1 cellular context compared by ENCODE assay signal in genomic region chr1:152047607-152047953, GRCh38.
TF ChIP-seq lines count a peak whose summit lies in the region.

No MANE protein-coding gene starts in this region.

TF ChIP-seq in K562, 482 proteins besides CTCF, POLR2A, EP300 and RAD21 (continued from another document):
- TF ChIP-seq HINFP (tag; conservative IDR thresholded peaks at IDR 0.05; ENCODE audit: low read depth), result no peak
- TF ChIP-seq ARID4B (CRISPR knock-in tag; IDR thresholded peaks at IDR 0.05), result no peak
- no peak for TF ChIP-seq UBTF (IDR thresholded peaks at IDR 0.05; ENCODE audit: borderline replicate concordance in 1 of 2, low read depth in 2 of 2, low read length in 2 of 2)
- no peak for TF ChIP-seq SAFB (IDR thresholded peaks at IDR 0.05; ENCODE audit: borderline replicate concordance, low read depth, low read length)
- 0 out of 4 replicates have a peak, but pooled peaks of 1 of the 2 experiments have one; percentile 7 for TF ChIP-seq FOXK2 (conservative IDR thresholded peaks at IDR 0.05 in 1 of 2, IDR thresholded peaks at IDR 0.05 in 1 of 2; ENCODE audit: low read depth in 2 of 2)
- no peak for TF ChIP-seq ZNF57 (CRISPR knock-in tag; IDR thresholded peaks at IDR 0.05)
- no peak for TF ChIP-seq NCOR1 (IDR thresholded peaks at IDR 0.05)
- TF ChIP-seq BRD4 (IDR thresholded peaks at IDR 0.05), result 0 out of 2 replicates have a peak, but pooled peaks have one; percentile 9
- TF ChIP-seq ARNT (IDR thresholded peaks at IDR 0.05), result peak in 1 of 2 experiments; percentile 43; a peak in 1 of 4 replicates
- TF ChIP-seq ZNF12 (CRISPR knock-in tag; IDR thresholded peaks at IDR 0.05), result no peak
- TF ChIP-seq TFE3 (CRISPR knock-in tag; IDR thresholded peaks at IDR 0.05), result no peak
- TF ChIP-seq NELFE (IDR thresholded peaks at IDR 0.05; ENCODE audit: insufficient read depth, insufficient read length), result no peak
- TF ChIP-seq GATA2 (CRISPR knock-in tag; IDR thresholded peaks at IDR 0.05), result no peak
- no peak for TF ChIP-seq ATF4 (CRISPR knock-in tag; IDR thresholded peaks at IDR 0.05)
- no peak for TF ChIP-seq FOXA1 (IDR thresholded peaks at IDR 0.05; ENCODE audit: borderline replicate concordance)
- TF ChIP-seq XRCC3 (IDR thresholded peaks at IDR 0.05), result no peak
- TF ChIP-seq ZNF717 (CRISPR knock-in tag; IDR thresholded peaks at IDR 0.05), result no peak
- no peak for TF ChIP-seq SP1 (CRISPR knock-in tag; IDR thresholded peaks at IDR 0.05)
- TF ChIP-seq MXI1 (IDR thresholded peaks at IDR 0.05; ENCODE audit: low read depth, low read length), result no peak
- no peak for TF ChIP-seq SNRNP70 (optimal IDR thresholded peaks at IDR 0.05; ENCODE audit: low read depth, low read length)
- no peak for TF ChIP-seq RBM34 (IDR thresholded peaks at IDR 0.05; ENCODE audit: borderline replicate concordance, insufficient read depth, low read length)
- no peak for TF ChIP-seq KAT8 (IDR thresholded peaks at IDR 0.05; ENCODE audit: low read depth)
- no peak for TF ChIP-seq NR2C2 (CRISPR knock-in tag; IDR thresholded peaks at IDR 0.05)
- TF ChIP-seq NR2C2 (tag; IDR thresholded peaks at IDR 0.05), result peak; percentile 63; the same call in 1 of the 2 replicates
- no peak for TF ChIP-seq RCOR1 (IDR thresholded peaks at IDR 0.05; ENCODE audit: borderline replicate concordance in 1 of 2, low read depth in 2 of 2, low read length in 2 of 2)
- TF ChIP-seq SIN3A (IDR thresholded peaks at IDR 0.05; ENCODE audit: borderline replicate concordance in 2 of 2, control insufficient read depth in 1 of 2, low read depth in 2 of 2, low read length in 2 of 2), result no peak
- TF ChIP-seq ZNF707 (CRISPR knock-in tag; conservative IDR thresholded peaks at IDR 0.05), result no peak
- TF ChIP-seq MCM5 (IDR thresholded peaks at IDR 0.05; ENCODE audit: low read depth), result no peak
- TF ChIP-seq FOSL1 (tag; conservative IDR thresholded peaks at IDR 0.05), result no peak
- TF ChIP-seq ZNF239 (CRISPR knock-in tag; IDR thresholded peaks at IDR 0.05), result no peak
- 0 out of 4 replicates have a peak, but pooled peaks of 1 of the 2 experiments have one; percentile 3 for TF ChIP-seq TEAD1 (CRISPR knock-in tag; IDR thresholded peaks at IDR 0.05)
- TF ChIP-seq TCF15 (CRISPR knock-in tag; IDR thresholded peaks at IDR 0.05), result no peak
- TF ChIP-seq ZNF165 (CRISPR knock-in tag; IDR thresholded peaks at IDR 0.05; ENCODE audit: borderline replicate concordance), result no peak
- TF ChIP-seq NCOA1 (IDR thresholded peaks at IDR 0.05; ENCODE audit: low read depth), result no peak
- peak; percentile 46; the same call in 1 of the 2 replicates for TF ChIP-seq SMARCA5 (IDR thresholded peaks at IDR 0.05)
